In genomic region chr4:114041117-114041475, GRCh38 we compare ENCODE assay signal across 28 cellular contexts.
A peak's percentile ranks its signal among the peaks of the same experiment; 100 is the strongest.
DNase-seq lines count a peak whose midpoint lies in the region; TF ChIP-seq lines count a peak whose summit lies in the region.
"Had no signal": no experiment of that assay in that cellular context is flagged by ENCODE, and none has a peak within 500 bp of the region (broad histone marks: within the 10 kb centered on the region; RNA-seq: fewer than 3 reads in every experiment).

No MANE protein-coding gene starts in this region.

- DNase-seq in HFFc6 (peak; percentile 47), RPMI7951 (ENCODE audit: low read depth) (peak; percentile 49), fibroblast of peridontal ligament (ENCODE audit: extremely low read depth) (peak; percentile 5), mesothelial cell of epicardium (ENCODE audit: low spot score in 2 of 2, unreplicated experiment in 2 of 2) (no peak), NCI-H1930 (lab: John Stamatoyannopoulos, UW) (no peak), DMS53 treated with DMSO at 0.1 percent for 48 hours (lab: John Stamatoyannopoulos, UW; ENCODE audit: unreplicated experiment) (no peak), DMS153 treated with DMSO at 0.1 percent for 48 hours (lab: John Stamatoyannopoulos, UW; ENCODE audit: unreplicated experiment) (no peak)
- DNase-seq: activated CD8-positive, alpha-beta T cell treated with anti-CD3 and anti-CD28 coated beads, Interleukin-2, amount 10 ng/mL, durations not matched to agents 7 days and 5 days; COR-L47; esophagus squamous epithelium; left ventricle myocardium superior; naive thymus-derived CD8-positive, alpha-beta T cell; NCI-H1092; NCI-H187 treated with DMSO at 0.1 percent for 48 hours; NCI-H526 treated with DMSO at 0.1 percent for 48 hours; ovary; Peyer's patch; right cardiac atrium; stimulated activated CD4-positive, alpha-beta T cell treated with anti-CD3 and anti-CD28 coated beads, Interleukin-12 subunit alpha, Interleukin-12 subunit beta, amount 100 ng/mL, for 4 hours; stimulated activated CD4-positive, alpha-beta T cell treated with anti-CD3 and anti-CD28 coated beads, Interleukin-4, amount 100 ng/mL, for 1 hour had no signal

- peak overlapping the region; percentile 77 for H2AFZ ChIP-seq in ACC112 (ENCODE audit: low read length, unreplicated experiment)

- H3K27me3 Mint-ChIP-seq in HFFc6 (ENCODE audit: insufficient read depth) (no peaks in the 10 kb centered on the region; the same call in none of the 2 replicates), mesothelial cell of epicardium (ENCODE audit: low read depth) (no peaks in the 10 kb centered on the region)
- H3K27me3 Mint-ChIP-seq: type B pancreatic cell had no signal

- TF ChIP-seq CTCF in HFFc6 (IDR thresholded peaks at IDR 0.05): no peak
- no peak for TF ChIP-seq CTCF in mesothelial cell of epicardium (IDR thresholded peaks at IDR 0.05; ENCODE audit: unreplicated experiment)

- H3K4me1 ChIP-seq in ACC112 (ENCODE audit: control insufficient read depth, insufficient read depth, low read length, unreplicated experiment): peaks cover 8% of the 10 kb centered on the region
- H3K4me1 ChIP-seq: ascending aorta; BLaER1 treated with 17β-estradiol and CSF1 and Interleukin-3, amounts not matched to agents 10 nM and 100 nM; esophagus squamous epithelium; Peyer's patch had no signal

- peak overlapping the region; percentile 47 for H3K27ac Mint-ChIP-seq in HFFc6
- H3K27ac Mint-ChIP-seq in mesothelial cell of epicardium: no peak overlapping the region
- H3K27ac Mint-ChIP-seq: activated CD8-positive, alpha-beta T cell treated with anti-CD3 and anti-CD28 coated beads, Interleukin-2, amount 10 ng/mL, durations not matched to agents 7 days and 5 days; activated naive CD4-positive, alpha-beta T cell treated with anti-CD3 and anti-CD28 coated beads, Interleukin-2, amount 50 U/mL, for 72 hours; T-helper 1 cell treated with Interleukin-12 subunit alpha and Interleukin-12 subunit beta and Interleukin-4 antibody, amounts not matched to agents 30 μg/mL and 1 μg/mL, for 36 hours; type B pancreatic cell had no signal

- H3K4me3 Mint-ChIP-seq in HFFc6 (peak overlapping the region; percentile 40; the same call in 1 of the 2 replicates), mesothelial cell of epicardium (no peak overlapping the region)
- H3K4me3 Mint-ChIP-seq: activated CD8-positive, alpha-beta T cell treated with anti-CD3 and anti-CD28 coated beads, Interleukin-2, amount 10 ng/mL, durations not matched to agents 7 days and 5 days; naive thymus-derived CD8-positive, alpha-beta T cell; T-helper 1 cell treated with Interleukin-12 subunit alpha and Interleukin-12 subunit beta and Interleukin-4 antibody, amounts not matched to agents 30 μg/mL and 1 μg/mL, for 36 hours; type B pancreatic cell had no signal

- H3K4me3 ChIP-seq in ACC112 (ENCODE audit: low read depth, low read length): no peak overlapping the region
- H3K4me3 ChIP-seq: A549; ascending aorta; BLaER1 treated with 17β-estradiol and CSF1 and Interleukin-3, amounts not matched to agents 10 nM and 100 nM; esophagus squamous epithelium; GM12878; ovary; Peyer's patch had no signal

- no peaks in the 10 kb centered on the region for H3K36me3 ChIP-seq in ACC112 (ENCODE audit: insufficient read depth, low read length)
- H3K36me3 ChIP-seq: ascending aorta; BLaER1 treated with 17β-estradiol and CSF1 and Interleukin-3, amounts not matched to agents 10 nM and 100 nM; esophagus squamous epithelium; ovary; Peyer's patch had no signal

- H3K9me3 Mint-ChIP-seq in HFFc6 (no peaks in the 10 kb centered on the region), mesothelial cell of epicardium (peaks cover 3% of the 10 kb centered on the region)
- H3K9me3 Mint-ChIP-seq: T-helper 1 cell treated with Interleukin-12 subunit alpha and Interleukin-12 subunit beta and Interleukin-4 antibody, amounts not matched to agents 30 μg/mL and 1 μg/mL, for 36 hours; type B pancreatic cell had no signal

- no peaks in the 10 kb centered on the region for H3K36me3 Mint-ChIP-seq in HFFc6 (ENCODE audit: low read depth)
- no peaks in the 10 kb centered on the region for H3K36me3 Mint-ChIP-seq in mesothelial cell of epicardium
- H3K36me3 Mint-ChIP-seq: activated naive CD4-positive, alpha-beta T cell treated with anti-CD3 and anti-CD28 coated beads, Interleukin-2, amount 50 U/mL, for 72 hours; naive thymus-derived CD8-positive, alpha-beta T cell; type B pancreatic cell had no signal

- no peak overlapping the region for H3K27ac ChIP-seq in ACC112 (ENCODE audit: low read depth, low read length)
- H3K27ac ChIP-seq: ascending aorta; BLaER1 treated with 17β-estradiol and CSF1 and Interleukin-3, amounts not matched to agents 10 nM and 100 nM; esophagus squamous epithelium; ovary; Peyer's patch had no signal

- no peaks in the 10 kb centered on the region for H3K79me2 ChIP-seq in ACC112 (ENCODE audit: control insufficient read depth, insufficient read depth, low read length, unreplicated experiment)

- H3K4me1 Mint-ChIP-seq in HFFc6 (ENCODE audit: low read depth): peaks cover 40% of the 10 kb centered on the region
- H3K4me1 Mint-ChIP-seq in mesothelial cell of epicardium: peaks cover 5% of the 10 kb centered on the region

- no peaks in the 10 kb centered on the region for H3K27me3 ChIP-seq in ACC112 (ENCODE audit: insufficient read depth, low read length)
- H3K27me3 ChIP-seq: ascending aorta; BLaER1 treated with 17β-estradiol and CSF1 and Interleukin-3, amounts not matched to agents 10 nM and 100 nM; esophagus squamous epithelium; ovary; Peyer's patch had no signal

Comparison
In these comparisons a context has a peak if more than half of its experiments do, and no peak if none do; other contexts are left out.
1. DNase-seq: peak in HFFc6 (single experiment), RPMI7951 (single experiment) and fibroblast of peridontal ligament (single experiment); none in mesothelial cell of epicardium (0 of 2), NCI-H1930 (0 of 2), DMS53 treated with DMSO at 0.1 percent for 48 hours (single experiment) and DMS153 treated with DMSO at 0.1 percent for 48 hours (single experiment).